9 cellular contexts compared by ENCODE assay signal in genomic region chr11:1888811-1889526, GRCh38.
A peak's percentile ranks its signal among the peaks of the same experiment; 100 is the strongest.
DNase-seq lines count a peak whose midpoint lies in the region; ATAC-seq and TF ChIP-seq lines count a peak whose summit lies in the region.
"Had no signal": no experiment of that assay in that cellular context is flagged by ENCODE, and none has a peak within 500 bp of the region (broad histone marks: within the 10 kb centered on the region; RNA-seq: fewer than 3 reads in every experiment).

No MANE protein-coding gene starts in this region.

- peaks cover 7% of the 10 kb centered on the region for H3K27me3 ChIP-seq in Loucy (ENCODE audit: insufficient read depth, low read length, poor library complexity, severe bottlenecking)

- peaks cover 25% of the 10 kb centered on the region for H3K36me3 ChIP-seq in Loucy (ENCODE audit: insufficient read depth, low read length)

- H3K9me3 ChIP-seq in Loucy (ENCODE audit: insufficient read depth, low read depth, low read length): no peaks in the 10 kb centered on the region

- no peaks in the 10 kb centered on the region for H3K9me2 ChIP-seq in Loucy (replicated peaks; ENCODE audit: low read depth, low read length)

- ATAC-seq in GM18858 (IDR thresholded peaks at IDR 0.05; ENCODE audit: unreplicated experiment): no peak

- peak overlapping the region; percentile 100 for H3K9ac ChIP-seq in Loucy (ENCODE audit: low read depth, low read length, poor library complexity, severe bottlenecking)

- H4K20me1 ChIP-seq in Loucy (ENCODE audit: insufficient read depth, low read length, poor library complexity, severe bottlenecking): peaks cover 8% of the 10 kb centered on the region

- peak overlapping the region; percentile 96 for H3K4me2 ChIP-seq in Loucy (ENCODE audit: low read depth, low read length, poor library complexity, severe bottlenecking)

- TF ChIP-seq CTCF in Loucy (conservative IDR thresholded peaks at IDR 0.05; ENCODE audit: low read length) (no peak), foreskin fibroblast (IDR thresholded peaks at IDR 0.05; ENCODE audit: low read depth, low read length) (no peak)

- H3K4me3 ChIP-seq in Loucy (ENCODE audit: low read length, poor library complexity, severe bottlenecking): peak overlapping the region; percentile 97
- H3K4me3 ChIP-seq in foreskin fibroblast (ENCODE audit: low read depth in 1 of 2, low read length in 2 of 2): no peak overlapping the region

- no peaks in the 10 kb centered on the region for H3F3A ChIP-seq in Loucy (ENCODE audit: low read depth)

- DNase-seq in activated T-cell treated with anti-CD3 and anti-CD28 coated beads for 48 hours (ENCODE audit: low read depth): peak; percentile 61
- DNase-seq in left kidney (ENCODE audit: low read depth, low spot score): peak; percentile 53
- peak; percentile 35 to 62 for DNase-seq in stimulated activated CD8-positive, alpha-beta memory T cell treated with anti-CD3 and anti-CD28 coated beads, Interleukin-2, amount 100 ng/mL, for 1 hour (ENCODE audit: low read depth in 2 of 2)
- DNase-seq in medulla oblongata (ENCODE audit: extremely low spot score): no peak
- DNase-seq in HuH-7 (ENCODE audit: low spot score): no peak
- DNase-seq in foreskin fibroblast: no peak
- DNase-seq: OCI-M1 had no signal

- H3K79me2 ChIP-seq in Loucy (ENCODE audit: insufficient read depth, low read length): peaks cover 54% of the 10 kb centered on the region

- H2AFZ ChIP-seq in Loucy (ENCODE audit: low read length): no peak overlapping the region

- peaks cover 17% of the 10 kb centered on the region for H3K4me1 ChIP-seq in Loucy (ENCODE audit: insufficient read depth, low read length, poor library complexity, severe bottlenecking)

Comparison
In these comparisons a context has a peak if more than half of its experiments do, and no peak if none do; other contexts are left out.
1. DNase-seq: peak in activated T-cell treated with anti-CD3 and anti-CD28 coated beads for 48 hours (single experiment), left kidney (single experiment) and stimulated activated CD8-positive, alpha-beta memory T cell treated with anti-CD3 and anti-CD28 coated beads, Interleukin-2, amount 100 ng/mL, for 1 hour (2 of 2); none in medulla oblongata (single experiment), HuH-7 (single experiment) and foreskin fibroblast (0 of 2).